In the genomic region with DNA sequence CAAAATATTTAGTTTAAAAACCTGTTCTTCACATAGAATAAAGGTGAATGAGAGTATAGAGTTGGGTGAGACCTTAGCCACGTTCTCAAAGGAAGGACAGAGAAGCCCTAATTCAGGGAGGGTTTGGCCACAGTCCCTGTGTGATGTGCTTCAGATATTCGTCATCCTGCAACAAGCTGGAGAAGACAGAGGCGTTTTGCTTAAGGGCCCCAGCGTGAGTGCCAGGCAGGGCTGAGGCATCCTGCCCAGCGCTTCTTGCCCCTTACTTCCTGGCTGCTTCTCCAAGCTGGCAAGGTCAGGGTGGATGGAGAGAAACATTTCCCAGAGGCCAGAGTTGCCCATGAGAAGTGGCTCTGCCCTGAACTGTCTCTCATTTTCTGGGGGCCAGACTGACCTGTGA, we compare ENCODE assay signal across 13 cellular contexts. TPM values are rescaled to one million over a fixed set of nuclear protein-coding genes. Genes with fewer than 3 reads are reported as not detected.
DNase-seq lines count a peak whose midpoint lies in the region; ATAC-seq, FAIRE-seq and TF ChIP-seq lines count a peak whose summit lies in the region.
"Had no signal": no experiment of that assay in that cellular context is flagged by ENCODE, and none has a peak within 500 bp of the region (broad histone marks: within the 10 kb centered on the region; RNA-seq: fewer than 3 reads in every experiment).

No MANE protein-coding gene starts in this region.

- H3K36me3 Mint-ChIP-seq in activated T-helper 2 cell treated with anti-CD3 and anti-CD28 coated beads, Interferon-gamma antibody, Interleukin-2, Interleukin-4, amounts not matched to agents 10 μg/mL and 5 μg/mL and 100 μg/mL, durations not matched to agents 14 hours and 24 hours and 36 hours (ENCODE audit: low read depth) = no peaks in the 10 kb centered on the region
- H3K36me3 Mint-ChIP-seq: natural killer cell treated with Interleukin-12 subunit alpha and Interleukin-12 subunit beta and Interleukin-15 and Interleukin-18, amount 100 ng/mL, for 72 hours had no signal

- intact Hi-C loops in left cardiac atrium (cut with DNase I) (no loop called here), Right ventricle myocardium inferior (cut with DNase I) (no loop called here), lower leg skin (cut with DNase I; ENCODE audit: low total_unique reads) (no loop called here)
- intact Hi-C loops in activated T-helper 2 cell treated with anti-CD3 and anti-CD28 coated beads, Interferon-gamma antibody, Interleukin-2, Interleukin-4, amounts not matched to agents 10 μg/mL and 5 μg/mL and 100 μg/mL, durations not matched to agents 14 hours and 24 hours and 36 hours (cut with micrococcal nuclease) = loop anchor here (2.0 kb wide), 3 partner anchors 42 to 286 kb away; no protein-coding TSS in a partner anchor

- no peak overlapping the region for H3K4me3 ChIP-seq in lower leg skin (ENCODE audit: low read depth, poor library complexity, severe bottlenecking)

- DNase-seq in left cardiac atrium = no peak
- DNase-seq in Right ventricle myocardium inferior (ENCODE audit: missing footprints) = no peak
- DNase-seq in activated T-helper 2 cell treated with anti-CD3 and anti-CD28 coated beads, Interferon-gamma antibody, Interleukin-2, Interleukin-4, amounts not matched to agents 10 μg/mL and 5 μg/mL and 100 μg/mL, durations not matched to agents 14 hours and 24 hours and 36 hours (ENCODE audit: low spot score) = no peak
- DNase-seq in medulla oblongata (ENCODE audit: extremely low spot score) = peak; percentile 61
- peak; percentile 76 for DNase-seq in urothelium cell line (ENCODE audit: low spot score)
- no peak for DNase-seq in NCI-H1417 (lab: John Stamatoyannopoulos, UW)
- no peak for DNase-seq in NCI-H187 (lab: John Stamatoyannopoulos, UW)
- DNase-seq in lower leg skin (ENCODE audit: low spot score in 2 of 2) = no peak
- DNase-seq: DND-41, kidney had no signal

- peak; percentile 95 for FAIRE-seq in urothelium cell line (lab: Jason Lieb, UNC)
- FAIRE-seq: frontal cortex, kidney had no signal

- ATAC-seq in left cardiac atrium (peak; percentile 55 to 87), Right ventricle myocardium inferior (no peak)
- ATAC-seq: natural killer cell treated with Interleukin-12 subunit alpha and Interleukin-12 subunit beta and Interleukin-15 and Interleukin-18, amount 100 ng/mL, for 72 hours had no signal

- peaks cover 11% of the 10 kb centered on the region for H3K4me1 Mint-ChIP-seq in activated T-helper 2 cell treated with anti-CD3 and anti-CD28 coated beads, Interferon-gamma antibody, Interleukin-2, Interleukin-4, amounts not matched to agents 10 μg/mL and 5 μg/mL and 100 μg/mL, durations not matched to agents 14 hours and 24 hours and 36 hours (ENCODE audit: low read depth)
- H3K4me1 Mint-ChIP-seq: B cell had no signal

- 6 to 40% methylated on average over 5 of the region's 5 CpGs for WGBS in lower leg skin, 2 donors

- peaks cover 36% of the 10 kb centered on the region for H3K27me3 Mint-ChIP-seq in activated T-helper 2 cell treated with anti-CD3 and anti-CD28 coated beads, Interferon-gamma antibody, Interleukin-2, Interleukin-4, amounts not matched to agents 10 μg/mL and 5 μg/mL and 100 μg/mL, durations not matched to agents 14 hours and 24 hours and 36 hours (ENCODE audit: low read depth)

- no peak overlapping the region for H3K4me3 Mint-ChIP-seq in activated T-helper 2 cell treated with anti-CD3 and anti-CD28 coated beads, Interferon-gamma antibody, Interleukin-2, Interleukin-4, amounts not matched to agents 10 μg/mL and 5 μg/mL and 100 μg/mL, durations not matched to agents 14 hours and 24 hours and 36 hours (ENCODE audit: low read depth)
- H3K4me3 Mint-ChIP-seq: B cell; natural killer cell treated with Interleukin-12 subunit alpha and Interleukin-12 subunit beta and Interleukin-15 and Interleukin-18, amount 100 ng/mL, for 72 hours had no signal

- no peak for TF ChIP-seq CTCF in lower leg skin (IDR thresholded peaks at IDR 0.05)

- no peak for TF ChIP-seq POLR2A in lower leg skin (IDR thresholded peaks at IDR 0.05)

- peak overlapping the region; percentile 18 for H3K27ac Mint-ChIP-seq in activated T-helper 2 cell treated with anti-CD3 and anti-CD28 coated beads, Interferon-gamma antibody, Interleukin-2, Interleukin-4, amounts not matched to agents 10 μg/mL and 5 μg/mL and 100 μg/mL, durations not matched to agents 14 hours and 24 hours and 36 hours
- H3K27ac Mint-ChIP-seq: B cell; natural killer cell treated with Interleukin-12 subunit alpha and Interleukin-12 subunit beta and Interleukin-15 and Interleukin-18, amount 100 ng/mL, for 72 hours had no signal

- no peaks in the 10 kb centered on the region for H3K9me3 Mint-ChIP-seq in activated T-helper 2 cell treated with anti-CD3 and anti-CD28 coated beads, Interferon-gamma antibody, Interleukin-2, Interleukin-4, amounts not matched to agents 10 μg/mL and 5 μg/mL and 100 μg/mL, durations not matched to agents 14 hours and 24 hours and 36 hours
- H3K9me3 Mint-ChIP-seq: natural killer cell treated with Interleukin-12 subunit alpha and Interleukin-12 subunit beta and Interleukin-15 and Interleukin-18, amount 100 ng/mL, for 72 hours had no signal

RNA-seq across cellular contexts. Expression of a gene that starts 46.9 kb away (rescaled TPM):
- total RNA-seq in left cardiac atrium (10 to 100 TPM; 16.4 to 28.5 TPM), Right ventricle myocardium inferior (22.2 TPM), lower leg skin (10 to 100 TPM; 11.7 to 16.7 (median 14.6) TPM)
- total RNA-seq in activated T-helper 2 cell treated with anti-CD3 and anti-CD28 coated beads, Interferon-gamma antibody, Interleukin-2, Interleukin-4, amounts not matched to agents 10 μg/mL and 5 μg/mL and 100 μg/mL, durations not matched to agents 14 hours and 24 hours and 36 hours = 6.8 and 7.4 TPM in 2 replicates

Comparison
In these comparisons a context has a peak if more than half of its experiments do, and no peak if none do; other contexts are left out.
1. DNase-seq: peak in medulla oblongata (single experiment) and urothelium cell line (single experiment); none in left cardiac atrium (single experiment), Right ventricle myocardium inferior (single experiment), activated T-helper 2 cell treated with anti-CD3 and anti-CD28 coated beads, Interferon-gamma antibody, Interleukin-2, Interleukin-4, amounts not matched to agents 10 μg/mL and 5 μg/mL and 100 μg/mL, durations not matched to agents 14 hours and 24 hours and 36 hours (single experiment), NCI-H1417 (0 of 3), NCI-H187 (0 of 2) and lower leg skin (0 of 2).